13 cellular contexts compared by ENCODE assay signal in the genomic region with DNA sequence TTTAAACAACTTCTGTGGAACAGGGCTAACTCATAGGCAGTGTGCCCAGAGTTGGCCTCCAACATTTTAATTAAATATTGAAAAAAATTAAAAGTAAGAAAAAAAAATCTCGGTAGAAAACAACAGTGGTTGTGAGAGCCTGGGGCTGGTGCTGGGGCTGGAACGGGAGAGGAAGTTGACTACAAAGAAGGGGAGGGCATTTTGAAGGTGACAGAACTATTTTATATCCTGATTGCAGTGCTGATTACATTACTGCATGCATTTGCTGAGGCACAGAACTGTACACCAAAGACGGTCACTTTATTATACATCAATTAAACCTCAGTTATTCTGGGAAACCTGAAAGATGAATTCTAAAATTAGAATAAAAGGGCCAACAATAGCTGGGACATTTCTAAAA.
DNase-seq lines count a peak whose midpoint lies in the region; ATAC-seq and TF ChIP-seq lines count a peak whose summit lies in the region.
"Had no signal": no experiment of that assay in that cellular context is flagged by ENCODE, and none has a peak within 500 bp of the region (broad histone marks: within the 10 kb centered on the region; RNA-seq: fewer than 3 reads in every experiment).

No MANE protein-coding gene starts in this region.

- POLR2A ChIA-PET in activated CD8-positive, alpha-beta T cell treated with anti-CD3 and anti-CD28 coated beads, Interleukin-2, amount 10 ng/mL, durations not matched to agents 7 days and 5 days (lab: Charles Lee), result no interaction called here
- POLR2A ChIA-PET in activated CD8-positive, alpha-beta T cell treated with anti-CD3 and anti-CD28 coated beads for 36 hours (lab: Charles Lee), result interaction anchor here (1.0 kb wide), 1 partner anchor 14 kb away, joined by 4 read pairs; no protein-coding TSS in a partner anchor

- peaks cover 1% of the 10 kb centered on the region for H3K36me3 Mint-ChIP-seq in activated CD8-positive, alpha-beta T cell treated with anti-CD3 and anti-CD28 coated beads, Interleukin-2, amount 10 ng/mL, durations not matched to agents 7 days and 5 days (ENCODE audit: low read depth)
- peaks cover 2% of the 10 kb centered on the region for H3K36me3 Mint-ChIP-seq in activated CD8-positive, alpha-beta T cell treated with anti-CD3 and anti-CD28 coated beads for 36 hours (ENCODE audit: low read depth)

- H3K9me3 ChIP-seq in RWPE2 (ENCODE audit: severe bottlenecking), result no peaks in the 10 kb centered on the region
- H3K9me3 ChIP-seq in skeletal muscle satellite cell (replicated peaks; ENCODE audit: low read length), result no peaks in the 10 kb centered on the region
- H3K9me3 ChIP-seq: esophagus squamous epithelium, lower lobe of right lung had no signal

- TF ChIP-seq CTCF in activated CD8-positive, alpha-beta T cell treated with anti-CD3 and anti-CD28 coated beads for 36 hours (IDR thresholded peaks at IDR 0.05), result no peak
- no peak for TF ChIP-seq CTCF in RWPE2 (IDR thresholded peaks at IDR 0.05; ENCODE audit: poor library complexity, severe bottlenecking)
- no peak for TF ChIP-seq CTCF in epithelial cell of proximal tubule (conservative IDR thresholded peaks at IDR 0.05; ENCODE audit: low read depth, low read length)

- CTCF ChIA-PET in activated CD8-positive, alpha-beta T cell treated with anti-CD3 and anti-CD28 coated beads, Interleukin-2, amount 10 ng/mL, durations not matched to agents 7 days and 5 days (lab: Charles Lee), result interaction anchor here (0.7 to 1.6 kb wide), 2 partner anchors 10 to 41 kb away, joined by 3 to 4 read pairs; no protein-coding TSS in a partner anchor
- CTCF ChIA-PET in activated CD8-positive, alpha-beta T cell treated with anti-CD3 and anti-CD28 coated beads for 36 hours (lab: Charles Lee), result interaction anchor here (0.6 kb wide), 1 partner anchor 100 kb away, joined by 3 read pairs; no protein-coding TSS in a partner anchor

- no peaks in the 10 kb centered on the region for H3K9me3 Mint-ChIP-seq in activated CD8-positive, alpha-beta T cell treated with anti-CD3 and anti-CD28 coated beads, Interleukin-2, amount 10 ng/mL, durations not matched to agents 7 days and 5 days (ENCODE audit: insufficient read depth)
- no peaks in the 10 kb centered on the region for H3K9me3 Mint-ChIP-seq in activated CD8-positive, alpha-beta T cell treated with anti-CD3 and anti-CD28 coated beads for 36 hours

- H3K4me1 ChIP-seq in RWPE2 (ENCODE audit: insufficient read depth, poor library complexity, severe bottlenecking) (peaks cover 14% of the 10 kb centered on the region), skeletal muscle satellite cell (ENCODE audit: control insufficient read depth, insufficient read depth, low read length) (peaks cover 33% of the 10 kb centered on the region)

- peaks cover 14% of the 10 kb centered on the region for H3K4me1 Mint-ChIP-seq in activated CD8-positive, alpha-beta T cell treated with anti-CD3 and anti-CD28 coated beads, Interleukin-2, amount 10 ng/mL, durations not matched to agents 7 days and 5 days (ENCODE audit: low read depth)
- H3K4me1 Mint-ChIP-seq in activated CD8-positive, alpha-beta T cell treated with anti-CD3 and anti-CD28 coated beads for 36 hours (ENCODE audit: low read depth), result peaks cover 24% of the 10 kb centered on the region

- DNase-seq in activated CD8-positive, alpha-beta T cell treated with anti-CD3 and anti-CD28 coated beads, Interleukin-2, amount 10 ng/mL, durations not matched to agents 7 days and 5 days, result no peak
- no peak for DNase-seq in activated CD8-positive, alpha-beta T cell treated with anti-CD3 and anti-CD28 coated beads for 36 hours
- DNase-seq in RWPE2 (ENCODE audit: low spot score) (no peak), epithelial cell of proximal tubule (ENCODE audit: low read depth) (no peak), CD1c-positive myeloid dendritic cell (ENCODE audit: extremely low spot score) (no peak)
- DNase-seq: activated gamma-delta T cell treated with Interleukin-2 at 50 U/mL for 16 hours, esophagus squamous epithelium, lower lobe of right lung, NCI-H226 had no signal

- peak overlapping the region; percentile 58 for H3K9ac ChIP-seq in skeletal muscle satellite cell (ENCODE audit: low read depth, low read length)

- H3K4me2 ChIP-seq in skeletal muscle satellite cell (ENCODE audit: low read length), result peak overlapping the region; percentile 70

- intact Hi-C loops in activated CD8-positive, alpha-beta T cell treated with anti-CD3 and anti-CD28 coated beads for 36 hours (cut with micrococcal nuclease), result no loop called here

- no peaks in the 10 kb centered on the region for H3K27me3 Mint-ChIP-seq in activated CD8-positive, alpha-beta T cell treated with anti-CD3 and anti-CD28 coated beads, Interleukin-2, amount 10 ng/mL, durations not matched to agents 7 days and 5 days (ENCODE audit: low read depth)
- no peaks in the 10 kb centered on the region for H3K27me3 Mint-ChIP-seq in activated CD8-positive, alpha-beta T cell treated with anti-CD3 and anti-CD28 coated beads for 36 hours
- H3K27me3 Mint-ChIP-seq: B cell had no signal

- no peaks in the 10 kb centered on the region for H3K27me3 ChIP-seq in RWPE2 (ENCODE audit: insufficient read depth, poor library complexity, severe bottlenecking)
- no peaks in the 10 kb centered on the region for H3K27me3 ChIP-seq in skeletal muscle satellite cell (ENCODE audit: control insufficient read depth, insufficient read depth, low read length)
- H3K27me3 ChIP-seq: esophagus squamous epithelium had no signal

- peak overlapping the region; percentile 36 for H3K27ac Mint-ChIP-seq in activated CD8-positive, alpha-beta T cell treated with anti-CD3 and anti-CD28 coated beads, Interleukin-2, amount 10 ng/mL, durations not matched to agents 7 days and 5 days
- H3K27ac Mint-ChIP-seq in activated CD8-positive, alpha-beta T cell treated with anti-CD3 and anti-CD28 coated beads for 36 hours, result no peak overlapping the region
- H3K27ac Mint-ChIP-seq: B cell had no signal

- no peak overlapping the region for H3K4me3 ChIP-seq in RWPE2 (ENCODE audit: severe bottlenecking)
- H3K4me3 ChIP-seq in epithelial cell of proximal tubule (ENCODE audit: low read depth, low read length), result peak overlapping the region; percentile 46
- no peak overlapping the region for H3K4me3 ChIP-seq in skeletal muscle satellite cell (ENCODE audit: low read length)

- H3K36me3 ChIP-seq in RWPE2 (ENCODE audit: low read depth), result no peaks in the 10 kb centered on the region
- no peaks in the 10 kb centered on the region for H3K36me3 ChIP-seq in skeletal muscle satellite cell (ENCODE audit: insufficient read depth, low read length)

- H3K4me3 Mint-ChIP-seq in activated CD8-positive, alpha-beta T cell treated with anti-CD3 and anti-CD28 coated beads, Interleukin-2, amount 10 ng/mL, durations not matched to agents 7 days and 5 days, result no peak overlapping the region
- H3K4me3 Mint-ChIP-seq in activated CD8-positive, alpha-beta T cell treated with anti-CD3 and anti-CD28 coated beads for 36 hours, result no peak overlapping the region
- H3K4me3 Mint-ChIP-seq: B cell had no signal

- peak overlapping the region; percentile 54 for H3K27ac ChIP-seq in RWPE2 (ENCODE audit: poor library complexity, severe bottlenecking)
- H3K27ac ChIP-seq: lower lobe of right lung had no signal

- no peak for ATAC-seq in activated CD8-positive, alpha-beta T cell treated with anti-CD3 and anti-CD28 coated beads, Interleukin-2, amount 10 ng/mL, durations not matched to agents 7 days and 5 days
- ATAC-seq in activated CD8-positive, alpha-beta T cell treated with anti-CD3 and anti-CD28 coated beads for 36 hours, result no peak
- ATAC-seq in RWPE2 (ENCODE audit: low read depth) (no peak), esophagus mucosa (no peak), HG02642 (IDR thresholded peaks at IDR 0.05; ENCODE audit: poor library complexity, unreplicated experiment) (no peak)
